In genomic region chr19:12703056-12703455, GRCh38 we compare ENCODE assay signal across 1 cellular context.
TF ChIP-seq lines count a peak whose summit lies in the region.

No MANE protein-coding gene starts in this region.

TF ChIP-seq in H1, 55 proteins besides CTCF, POLR2A, EP300 and RAD21:
- TF ChIP-seq YY1 (IDR thresholded peaks at IDR 0.05; ENCODE audit: low read depth, low read length) (no peak), SP1 (IDR thresholded peaks at IDR 0.05; ENCODE audit: low read depth, low read length) (peak; percentile 99), CHD2 (IDR thresholded peaks at IDR 0.05; ENCODE audit: low read length) (peak; percentile 87), SP4 (IDR thresholded peaks at IDR 0.05; ENCODE audit: low read length) (peak; percentile 74), TAF1 (IDR thresholded peaks at IDR 0.05; ENCODE audit: low read depth, low read length) (peak; percentile 49; the same call in 1 of the 2 replicates), TBP (IDR thresholded peaks at IDR 0.05; ENCODE audit: low read depth, low read length) (peak; percentile 75; the same call in 1 of the 2 replicates)
